7 cellular contexts compared by ENCODE assay signal in the genomic region with DNA sequence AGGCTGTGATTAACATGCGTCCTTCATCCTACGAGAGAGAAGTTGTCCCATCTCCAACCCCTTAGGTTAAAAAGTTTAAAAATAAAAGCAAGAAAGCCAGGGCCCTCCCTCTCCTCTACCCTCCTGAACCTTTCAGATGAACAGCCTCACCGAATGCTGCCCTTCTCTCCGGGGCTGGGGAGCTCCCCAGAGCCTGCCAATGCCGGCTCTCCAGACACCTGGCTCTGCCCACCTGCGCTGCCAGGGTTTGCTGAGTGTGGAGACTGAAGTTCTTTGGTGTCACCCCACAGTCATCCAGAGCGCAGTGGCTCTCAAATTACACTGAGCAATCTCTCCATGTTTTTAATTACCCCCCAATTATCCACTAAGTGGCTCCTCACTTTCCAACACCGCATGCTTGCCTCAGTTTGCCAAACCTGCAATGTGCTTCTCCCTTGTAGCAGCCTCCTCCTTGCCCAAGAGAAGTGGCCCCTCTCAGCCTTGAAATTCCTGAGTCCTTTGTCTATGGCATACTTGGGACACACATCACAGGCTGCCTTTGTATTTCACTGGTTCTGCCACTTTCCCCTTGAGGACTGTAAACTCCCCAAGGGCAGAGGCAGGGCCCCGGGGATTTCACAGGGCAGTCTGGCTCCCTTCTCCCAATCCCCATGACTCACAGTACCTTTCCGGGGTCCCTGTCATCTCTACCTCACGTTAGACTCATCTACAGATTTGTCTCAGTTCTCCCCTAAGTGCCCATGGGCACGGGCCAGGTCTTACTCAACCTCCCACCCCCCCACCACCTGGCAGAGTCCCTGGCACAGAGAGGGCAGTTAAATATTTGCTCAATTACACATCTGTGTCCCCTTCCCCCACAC. TPM values are rescaled to one million over a fixed set of nuclear protein-coding genes. Genes with fewer than 3 reads are reported as not detected.
DNase-seq lines count a peak whose midpoint lies in the region; ATAC-seq and TF ChIP-seq lines count a peak whose summit lies in the region.

No MANE protein-coding gene starts in this region.

- peak; percentile 43 for ATAC-seq in PC-3
- ATAC-seq in GM18511 (IDR thresholded peaks at IDR 0.05; ENCODE audit: unreplicated experiment) = no peak

- TF ChIP-seq CTCF in H9 (conservative IDR thresholded peaks at IDR 0.05) (no peak), PC-3 (conservative IDR thresholded peaks at IDR 0.05; ENCODE audit: low read depth, low read length) (no peak), smooth muscle cell (IDR thresholded peaks at IDR 0.05; ENCODE audit: borderline replicate concordance, insufficient read depth, poor library complexity, severe bottlenecking) (no peak)

- no peak overlapping the region for H2BK5ac ChIP-seq in H9 (ENCODE audit: insufficient read length, low read length)

- H3K14ac ChIP-seq in H9 (ENCODE audit: insufficient read depth, low read length) = no peak overlapping the region; the same call in 1 of the 2 replicates

- H2BK15ac ChIP-seq in H9 (ENCODE audit: low read depth, low read length) = no peak overlapping the region

- H3K36me3 Mint-ChIP-seq in H9 (ENCODE audit: insufficient read depth in 1 of 3, low read depth in 3 of 3) = peaks cover 11 to 23% (median 14%) of the 10 kb centered on the region in 3 experiments

- H3K27me3 ChIP-seq in H9 (ENCODE audit: insufficient read depth, low read length) (no peaks in the 10 kb centered on the region), PC-3 (ENCODE audit: low read length) (no peaks in the 10 kb centered on the region), adipocyte (replicated peaks; ENCODE audit: control insufficient read depth, insufficient read depth, low read length) (no peaks in the 10 kb centered on the region), iPS DF 6.9 (ENCODE audit: control insufficient read depth, insufficient read depth, low read length) (no peaks in the 10 kb centered on the region), smooth muscle cell (ENCODE audit: low read depth) (no peaks in the 10 kb centered on the region)

- H2AFZ ChIP-seq in H9 (ENCODE audit: low read length) (no peak overlapping the region), PC-3 (ENCODE audit: low read length) (no peak overlapping the region), smooth muscle cell (ENCODE audit: low read depth) (no peak overlapping the region)

- H3K4me1 ChIP-seq in H9 (ENCODE audit: insufficient read depth, low read length) (peaks cover 2% of the 10 kb centered on the region; the same call in 1 of the 2 replicates), PC-3 (ENCODE audit: insufficient read depth, low read length) (peaks cover 25% of the 10 kb centered on the region), adipocyte (ENCODE audit: control insufficient read depth, insufficient read depth, low read length) (peaks cover 26% of the 10 kb centered on the region), iPS DF 6.9 (ENCODE audit: control insufficient read depth, insufficient read depth, low read length) (peaks cover 4% of the 10 kb centered on the region), smooth muscle cell (ENCODE audit: low read depth) (peaks cover 12% of the 10 kb centered on the region)

- H4K5ac ChIP-seq in H9 (ENCODE audit: insufficient read length, low read depth, low read length) = no peak overlapping the region

- no peaks in the 10 kb centered on the region for H3K79me1 ChIP-seq in H9 (ENCODE audit: insufficient read depth, low read depth, low read length, poor library complexity, severe bottlenecking)

- H3K18ac ChIP-seq in H9 (ENCODE audit: insufficient read length, low read depth, low read length) = peak overlapping the region; percentile 56

- H3K9ac ChIP-seq in H9 (ENCODE audit: extremely low read depth, insufficient read length, low read length) (peak overlapping the region; percentile 83), PC-3 (ENCODE audit: low read length) (peak overlapping the region; percentile 86), adipocyte (ENCODE audit: low read length) (peak overlapping the region; percentile 96), smooth muscle cell (ENCODE audit: low read depth) (peak overlapping the region; percentile 79)

- intact Hi-C loops in PC-3 (cut with micrococcal nuclease) = loop anchor here (1.0 to 5.0 kb wide), 5 partner anchors 25 to 83 kb away; no protein-coding TSS in a partner anchor

- H2BK20ac ChIP-seq in H9 (ENCODE audit: low read depth, low read length, poor library complexity, severe bottlenecking) = no peak overlapping the region

- H3K23me2 ChIP-seq in H9 (ENCODE audit: insufficient read length, low read depth, low read length, poor library complexity, severe bottlenecking) = peaks cover 17% of the 10 kb centered on the region

- no peak overlapping the region for H3T11ph ChIP-seq in H9 (ENCODE audit: low read length)

- DNase-seq in H9 = no peak
- peak; percentile 94 for DNase-seq in PC-3
- peak; percentile 68 for DNase-seq in adipocyte (ENCODE audit: low read depth)
- no peak for DNase-seq in iPS DF 6.9 (ENCODE audit: low read depth, low spot score)
- DNase-seq in smooth muscle cell (lab: John Stamatoyannopoulos, UW; ENCODE audit: unreplicated experiment) = no peak
- no peak for DNase-seq in AG20443 (ENCODE audit: low spot score)

- no peaks in the 10 kb centered on the region; a peak in 2 of 5 replicates for H3K9me3 Mint-ChIP-seq in H9

- H3K27ac ChIP-seq in H9 (ENCODE audit: insufficient read length, low read depth, low read length) (peak overlapping the region; percentile 69), PC-3 (ENCODE audit: low read length) (peak overlapping the region; percentile 90), iPS DF 6.9 (ENCODE audit: low read length) (no peak overlapping the region), smooth muscle cell (ENCODE audit: low read depth) (peak overlapping the region; percentile 85)

- no peak overlapping the region for H2BK12ac ChIP-seq in H9 (ENCODE audit: insufficient read length, low read depth, low read length)

- no peaks in the 10 kb centered on the region for H3K27me3 Mint-ChIP-seq in H9 (ENCODE audit: low read depth)

- H3K4me2 ChIP-seq in H9 (ENCODE audit: insufficient read depth, insufficient read length, low read length) (peak overlapping the region; percentile 91), PC-3 (ENCODE audit: low read length) (peak overlapping the region; percentile 81), smooth muscle cell (peak overlapping the region; percentile 89)

- H3F3A ChIP-seq in PC-3 (ENCODE audit: low read length, unreplicated experiment) = no peaks in the 10 kb centered on the region
- H3F3A ChIP-seq in smooth muscle cell (ENCODE audit: low read depth) = peaks cover 33% of the 10 kb centered on the region

- H3K56ac ChIP-seq in H9 (ENCODE audit: insufficient read length, low read depth, low read length) = no peak overlapping the region

- H3K4me3 ChIP-seq in PC-3 (ENCODE audit: low read length) = peak overlapping the region; percentile 88
- peak overlapping the region; percentile 92 for H3K4me3 ChIP-seq in adipocyte (ENCODE audit: low read length)
- H3K4me3 ChIP-seq in iPS DF 6.9 (ENCODE audit: low read length) = peak overlapping the region; percentile 86; the same call in 1 of the 2 replicates
- peak overlapping the region; percentile 86 for H3K4me3 ChIP-seq in smooth muscle cell

- CTCF ChIA-PET in PC-3 (lab: Charles Lee) = no interaction called here

- BruUV-seq in PC-3 (replicated peaks; lab: Mats Ljungman, UMichigan) = TSS peak; percentile 45

- H4K8ac ChIP-seq in H9 (replicated peaks; ENCODE audit: insufficient read length, low read depth, low read length) = no peak overlapping the region

- H3K4ac ChIP-seq in H9 (ENCODE audit: low read depth, low read length) = no peak overlapping the region; the same call in 1 of the 2 replicates

- peaks cover 32 to 36% of the 10 kb centered on the region in 2 experiments for H3K4me1 Mint-ChIP-seq in H9

- H3K9me2 ChIP-seq in PC-3 (replicated peaks; ENCODE audit: low read length) = no peaks in the 10 kb centered on the region

- H4K91ac ChIP-seq in H9 (ENCODE audit: insufficient read length, low read depth, low read length) = no peak overlapping the region

- POLR2A ChIA-PET in PC-3 (lab: Charles Lee; ENCODE audit: unreplicated experiment) = interaction anchor here (0.6 to 0.7 kb wide), 2 partner anchors 74 to 120 kb away, joined by 6 to 12 read pairs; no protein-coding TSS in a partner anchor

- no peak overlapping the region for H2AK5ac ChIP-seq in H9 (ENCODE audit: insufficient read length, low read length)

- no CpG with 5 or more reads among the region's 12 CpGs for WGBS in H9 (ENCODE audit: extremely low coverage, insufficient read length, low lambda C conversion rate)
- no CpG with 5 or more reads among the region's 12 CpGs for WGBS in iPS DF 6.9 (ENCODE audit: insufficient coverage, insufficient read length)
- 6% methylated on average over 12 of the region's 12 CpGs for WGBS in smooth muscle cell (ENCODE audit: low lambda C conversion rate)

- H4K20me1 ChIP-seq in H9 (ENCODE audit: control insufficient read depth, insufficient read depth, insufficient read length) (no peaks in the 10 kb centered on the region), PC-3 (ENCODE audit: low read length) (peaks cover 41% of the 10 kb centered on the region), smooth muscle cell (ENCODE audit: low read depth) (peaks cover 66% of the 10 kb centered on the region)

- H2BK120ac ChIP-seq in H9 (ENCODE audit: low read depth, low read length, poor library complexity, severe bottlenecking) = no peak overlapping the region

- H3K9me3 ChIP-seq in H9 (ENCODE audit: control insufficient read depth, low read depth, low read length) (no peaks in the 10 kb centered on the region), PC-3 (ENCODE audit: low read length) (no peaks in the 10 kb centered on the region), adipocyte (ENCODE audit: control insufficient read depth, low read length) (no peaks in the 10 kb centered on the region), iPS DF 6.9 (ENCODE audit: control insufficient read depth, insufficient read depth, low read length) (no peaks in the 10 kb centered on the region), smooth muscle cell (replicated peaks; ENCODE audit: low read depth) (no peaks in the 10 kb centered on the region)

- H3K23ac ChIP-seq in H9 (ENCODE audit: insufficient read length, low read depth, low read length) = no peak overlapping the region

- peaks cover 32% of the 10 kb centered on the region for H3K79me2 ChIP-seq in H9 (ENCODE audit: insufficient read depth, low read length)
- H3K79me2 ChIP-seq in PC-3 (ENCODE audit: low read length) = peaks cover 75% of the 10 kb centered on the region
- H3K79me2 ChIP-seq in smooth muscle cell (ENCODE audit: low read depth) = peaks cover 81% of the 10 kb centered on the region

- peak overlapping the region; percentile 90 to 95 (median 93) for H3K27ac Mint-ChIP-seq in H9

- H3K36me3 ChIP-seq in PC-3 (ENCODE audit: low read depth, low read length) (peaks cover 7% of the 10 kb centered on the region), adipocyte (ENCODE audit: control insufficient read depth, insufficient read depth, low read length, severe bottlenecking) (peaks cover 4% of the 10 kb centered on the region), iPS DF 6.9 (ENCODE audit: control insufficient read depth, insufficient read depth, low read length) (0 out of 2 replicates have a peak, but pooled peaks cover 2% of the 10 kb centered on the region), smooth muscle cell (ENCODE audit: low read depth) (no peaks in the 10 kb centered on the region)

- H3K4me3 Mint-ChIP-seq in H9 = peak overlapping the region; percentile 83 to 94

RNA-seq across cellular contexts. Expression of gene MYH9, which starts 2.0 kb away (rescaled TPM):
- total RNA-seq in H9 (2021) (243 and 266 TPM in 2 replicates), PC-3 (2014; rRNA removed) (357 and 546 TPM in 2 replicates), smooth muscle cell (350 and 378 TPM in 2 replicates)
- polyA plus RNA-seq in smooth muscle cell = 361 and 382 TPM in 2 replicates

Comparison
In these comparisons a context has a peak if more than half of its experiments do, and no peak if none do; other contexts are left out.
1. DNase-seq: peak in PC-3 (single experiment) and adipocyte (single experiment); none in H9 (single experiment), iPS DF 6.9 (single experiment), smooth muscle cell (single experiment) and AG20443 (single experiment).
2. Peak in every context shown above with its lines, with median percentiles within 50 percentile points of each other: H3K4me2 ChIP-seq, H3K9ac ChIP-seq and H3K4me3 ChIP-seq.